ENCODE assay signal across 22 cellular contexts in the genomic region with DNA sequence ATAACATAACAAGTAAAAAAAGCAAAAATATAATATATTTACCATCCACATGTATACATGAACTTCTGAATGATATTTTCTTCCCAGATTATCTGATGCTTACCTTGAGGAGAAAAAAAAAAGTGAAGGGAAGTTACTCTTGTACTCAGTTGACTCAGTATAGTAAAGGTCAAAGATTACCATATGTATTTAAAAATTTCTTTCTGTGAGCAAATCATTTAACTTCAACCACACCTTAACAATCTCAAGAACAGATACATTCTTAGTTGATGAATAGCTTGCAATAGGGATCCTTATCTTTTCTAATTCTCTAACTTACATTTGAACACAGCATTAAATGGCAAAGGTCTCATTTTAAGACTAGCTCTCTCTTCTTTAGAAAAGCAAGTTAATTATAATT. TPM values are rescaled to one million over a fixed set of nuclear protein-coding genes. Genes with fewer than 3 reads are reported as not detected.
DNase-seq lines count a peak whose midpoint lies in the region; ATAC-seq and TF ChIP-seq lines count a peak whose summit lies in the region.
"Had no signal": no experiment of that assay in that cellular context is flagged by ENCODE, and none has a peak within 500 bp of the region (broad histone marks: within the 10 kb centered on the region; RNA-seq: fewer than 3 reads in every experiment).

No MANE protein-coding gene starts in this region.

- no peaks in the 10 kb centered on the region for H3K79me2 ChIP-seq in PC-3 (ENCODE audit: low read length)

- no peaks in the 10 kb centered on the region for H3K36me3 ChIP-seq in PC-3 (ENCODE audit: low read depth, low read length)
- no peaks in the 10 kb centered on the region for H3K36me3 ChIP-seq in colonic mucosa

- H3K4me3 ChIP-seq in PC-3 (ENCODE audit: low read length) (no peak overlapping the region), colonic mucosa (no peak overlapping the region)

- H3K4me1 ChIP-seq in PC-3 (ENCODE audit: insufficient read depth, low read length) (peaks cover 18% of the 10 kb centered on the region), colonic mucosa (peaks cover 4% of the 10 kb centered on the region)

- ATAC-seq in PC-3, result peak; percentile 81
- ATAC-seq: T-cell had no signal

- BruUV-seq in PC-3 (replicated peaks; lab: Mats Ljungman, UMichigan), result no TSS peak

- no peak overlapping the region for H2AFZ ChIP-seq in PC-3 (ENCODE audit: low read length)

- POLR2A ChIA-PET in PC-3 (lab: Charles Lee; ENCODE audit: unreplicated experiment), result no interaction called here

- peak overlapping the region; percentile 62 for H3K4me2 ChIP-seq in PC-3 (ENCODE audit: low read length)

- H3K9me2 ChIP-seq in PC-3 (replicated peaks; ENCODE audit: low read length), result no peaks in the 10 kb centered on the region

- H3K9ac ChIP-seq in PC-3 (ENCODE audit: low read length) (no peak overlapping the region), colonic mucosa (ENCODE audit: low read depth in 2 of 2, low read length in 2 of 2) (no peak overlapping the region)

- CTCF ChIA-PET in PC-3 (lab: Charles Lee), result no interaction called here

- peak; percentile 37 for DNase-seq in ELR (ENCODE audit: low read depth)
- DNase-seq in PC-3, result peak; percentile 57
- no peak for DNase-seq in colonic mucosa
- peak; percentile 7 for DNase-seq in renal cortical epithelial cell (ENCODE audit: low read depth)
- DNase-seq in NCI-H2107 (lab: John Stamatoyannopoulos, UW), result no peak
- DNase-seq in DMS79 (lab: John Stamatoyannopoulos, UW), result no peak
- DNase-seq in islet precursor cell, result no peak
- DNase-seq: EL, H9, KBM-7, NCI-H1092, NCI-H1436, NCI-H187 treated with DMSO at 0.1 percent for 48 hours, NCI-H345, NCI-H524 treated with DMSO at 0.1 percent for 48 hours, NCI-H82, SIG-M5, T-cell had no signal

- intact Hi-C loops in PC-3 (cut with micrococcal nuclease), result no loop called here
- intact Hi-C loops in colonic mucosa (cut with DNase I), result no loop called here

- no peak for TF ChIP-seq CTCF in PC-3 (conservative IDR thresholded peaks at IDR 0.05; ENCODE audit: low read depth, low read length)
- no peak for TF ChIP-seq CTCF in colonic mucosa (IDR thresholded peaks at IDR 0.05)

- H3F3A ChIP-seq in PC-3 (ENCODE audit: low read length, unreplicated experiment), result no peaks in the 10 kb centered on the region

- peak overlapping the region; percentile 28; the same call in 1 of the 2 replicates for H3K27ac ChIP-seq in PC-3 (ENCODE audit: low read length)
- peak overlapping the region; percentile 29 for H3K27ac ChIP-seq in colonic mucosa

- no peaks in the 10 kb centered on the region for H3K27me3 ChIP-seq in PC-3 (ENCODE audit: low read length)
- H3K27me3 ChIP-seq in colonic mucosa, result no peaks in the 10 kb centered on the region

- H3K9me3 ChIP-seq in PC-3 (ENCODE audit: low read length) (no peaks in the 10 kb centered on the region), colonic mucosa (no peaks in the 10 kb centered on the region)

- H4K20me1 ChIP-seq in PC-3 (ENCODE audit: low read length), result no peaks in the 10 kb centered on the region

RNA-seq across cellular contexts. Expression of a gene that starts 29.8 kb away (rescaled TPM):
- total RNA-seq in PC-3 (2014; rRNA removed), result 23.4 and 26.6 TPM in 2 replicates
- total RNA-seq in colonic mucosa, result 100 to 1,000 TPM; 129 to 194 TPM
- total RNA-seq in renal cortical epithelial cell, result 10.6 and 11.2 TPM in 2 replicates
- total RNA-seq: B cell, HT1080, OCI-LY7, RPMI7951 had no signal

Comparison
In these comparisons a context has a peak if more than half of its experiments do, and no peak if none do; other contexts are left out.
1. DNase-seq: peak in ELR (single experiment), PC-3 (single experiment) and renal cortical epithelial cell (single experiment); none in colonic mucosa (single experiment), NCI-H2107 (single experiment), DMS79 (single experiment) and islet precursor cell (single experiment).